12 cellular contexts compared by ENCODE assay signal in genomic region chr1:46605242-46605641, GRCh38. TPM values are rescaled to one million over a fixed set of nuclear protein-coding genes. Genes with fewer than 3 reads are reported as not detected.
DNase-seq lines count a peak whose midpoint lies in the region; ATAC-seq, FAIRE-seq and TF ChIP-seq lines count a peak whose summit lies in the region.
"Had no signal": no experiment of that assay in that cellular context is flagged by ENCODE, and none has a peak within 500 bp of the region (broad histone marks: within the 10 kb centered on the region; RNA-seq: fewer than 3 reads in every experiment).

No MANE protein-coding gene starts in this region.

- in situ Hi-C loops in HepG2 (cut with HindIII; ENCODE audit: extremely low pct_ligation_motif_present, low pct_unique_long_range_greater_than_20kb) = no loop called here

- H3K4me1 Mint-ChIP-seq in activated B cell treated with CpG ODN at 0.5 μM for 24 hours (peaks cover 17% of the 10 kb centered on the region), endodermal cell (peaks cover 10% of the 10 kb centered on the region)

- FAIRE-seq in HepG2 (lab: Jason Lieb, UNC) = no peak

- no peaks in the 10 kb centered on the region for H4K20me1 ChIP-seq in HepG2 (ENCODE audit: insufficient read depth, low read length)

- no peaks in the 10 kb centered on the region for H3K9me3 ChIP-seq in HepG2 (ENCODE audit: low read length)
- no peaks in the 10 kb centered on the region for H3K9me3 ChIP-seq in right lobe of liver
- no peaks in the 10 kb centered on the region for H3K9me3 ChIP-seq in endodermal cell (ENCODE audit: control insufficient read depth, low read length)
- H3K9me3 ChIP-seq: spleen had no signal

- CTCF ChIA-PET in HepG2 (lab: Yijun Ruan, JAX; ENCODE audit: low intra/inter-chr PET ratio, low total read pairs) = no interaction called here
- CTCF ChIA-PET in activated B cell treated with CpG ODN at 0.5 μM for 24 hours (lab: Charles Lee) = no interaction called here

- intact Hi-C loops in HepG2 (cut with micrococcal nuclease; ENCODE audit: unreplicated experiment) (no loop called here), right lobe of liver (cut with DNase I) (no loop called here), activated B cell treated with CpG ODN at 0.5 μM for 24 hours (cut with micrococcal nuclease) (loop anchor here (2.0 kb wide), 1 partner anchor 358 kb away; the partner anchor contains the start of gene RAD54L)

- H2AFZ ChIP-seq in HepG2 (ENCODE audit: low read length) = no peak overlapping the region

- H3K9ac ChIP-seq in HepG2 (ENCODE audit: insufficient read depth, low read depth, low read length) = 0 out of 2 replicates have a peak overlapping the region, but pooled peaks have one; percentile 48
- no peak overlapping the region for H3K9ac ChIP-seq in endodermal cell (ENCODE audit: extremely low read depth, low read length, poor library complexity, severe bottlenecking)

- H3K27me3 ChIP-seq in HepG2 (ENCODE audit: control insufficient read depth in 1 of 2, insufficient read depth in 2 of 2, low read length in 2 of 2) (no peaks in the 10 kb centered on the region), right lobe of liver (no peaks in the 10 kb centered on the region), endodermal cell (ENCODE audit: control insufficient read depth, insufficient read depth, low read length, poor library complexity, severe bottlenecking) (no peaks in the 10 kb centered on the region)
- H3K27me3 ChIP-seq: spleen had no signal

- no peak for TF ChIP-seq EP300 in HepG2 (IDR thresholded peaks at IDR 0.05; ENCODE audit: low read depth in 2 of 2, low read length in 2 of 2)
- no peak for TF ChIP-seq EP300 in HepG2 (CRISPR knock-in tag; IDR thresholded peaks at IDR 0.05; ENCODE audit: borderline replicate concordance)

- H3K27me3 Mint-ChIP-seq in activated B cell treated with CpG ODN at 0.5 μM for 24 hours (no peaks in the 10 kb centered on the region), endodermal cell (ENCODE audit: insufficient read depth) (peaks cover 5% of the 10 kb centered on the region)

- no peak overlapping the region for H3K27ac ChIP-seq in HepG2 (ENCODE audit: extremely low read length, insufficient read depth, low read length)
- H3K27ac ChIP-seq in right lobe of liver = no peak overlapping the region
- H3K27ac ChIP-seq in endodermal cell (ENCODE audit: low read depth, low read length) = no peak overlapping the region

- WGBS in HepG2 (ENCODE audit: low lambda C conversion rate) = 100% methylated on average over 1 of the region's 2 CpGs
- WGBS in right lobe of liver (ENCODE audit: insufficient coverage, low coverage, low lambda C conversion rate, missing lambda C conversion rate) = 50% methylated on average over 2 of the region's 2 CpGs
- 90 to 93% methylated on average over 2 of the region's 2 CpGs for WGBS in endodermal cell (ENCODE audit: insufficient coverage in 1 of 2, insufficient read length in 1 of 2), 2 experiments

- TF ChIP-seq CTCF in HepG2 (CRISPR knock-in tag; IDR thresholded peaks at IDR 0.05) = no peak
- no peak for TF ChIP-seq CTCF in right lobe of liver (IDR thresholded peaks at IDR 0.05)
- TF ChIP-seq CTCF in activated B cell treated with CpG ODN at 0.5 μM for 24 hours (IDR thresholded peaks at IDR 0.05) = no peak
- no peak for TF ChIP-seq CTCF in endodermal cell (conservative IDR thresholded peaks at IDR 0.05)

- TF ChIP-seq POLR2A in HepG2 (IDR thresholded peaks at IDR 0.05; ENCODE audit: insufficient read depth in 1 of 2, low read depth in 2 of 2, low read length in 2 of 2) (no peak), right lobe of liver (IDR thresholded peaks at IDR 0.05) (no peak)

- H3K4me1 ChIP-seq in HepG2 (ENCODE audit: insufficient read depth, low read length) = peaks cover 40% of the 10 kb centered on the region
- H3K4me1 ChIP-seq in right lobe of liver = peaks cover 0 to 14% (median 2%) of the 10 kb centered on the region in 4 donors
- no peaks in the 10 kb centered on the region for H3K4me1 ChIP-seq in endodermal cell (ENCODE audit: control insufficient read depth, insufficient read depth, low read length)

- H3K27ac Mint-ChIP-seq in activated B cell treated with CpG ODN at 0.5 μM for 24 hours (no peak overlapping the region), endodermal cell (no peak overlapping the region)

- peak overlapping the region in 1 of 3 experiments; percentile 91; a peak in 1 of 6 replicates for H3K4me3 ChIP-seq in HepG2 (replicated peaks in 1 of 3; ENCODE audit: insufficient read depth in 1 of 3, low read depth in 2 of 3, low read length in 3 of 3)
- no peak overlapping the region for H3K4me3 ChIP-seq in right lobe of liver
- H3K4me3 ChIP-seq in endodermal cell (ENCODE audit: low read length) = no peak overlapping the region

- H3K36me3 ChIP-seq in HepG2 (replicated peaks in 1 of 2; ENCODE audit: control insufficient read depth in 1 of 2, insufficient read depth in 2 of 2, low read length in 2 of 2) (peaks cover 0 to 4% of the 10 kb centered on the region in 2 experiments; a peak in 1 of 5 replicates), right lobe of liver (peaks cover 0 to 9% (median 4%) of the 10 kb centered on the region in 4 donors), endodermal cell (ENCODE audit: control insufficient read depth, insufficient read depth, low read length) (no peaks in the 10 kb centered on the region)

- TF ChIP-seq RAD21 in HepG2 (CRISPR knock-in tag; IDR thresholded peaks at IDR 0.05) = no peak

- H3K4me3 Mint-ChIP-seq in activated B cell treated with CpG ODN at 0.5 μM for 24 hours (peak overlapping the region; percentile 95), endodermal cell (peak overlapping the region; percentile 82)

- H3K79me2 ChIP-seq in HepG2 (ENCODE audit: insufficient read depth, low read length) = peaks cover 7% of the 10 kb centered on the region

- DNase-seq in HepG2 (ENCODE audit: low spot score) (no peak), right lobe of liver (no peak), activated B cell treated with CpG ODN at 0.5 μM for 24 hours (no peak), endodermal cell (no peak), nucleus accumbens (lab: John Stamatoyannopoulos, UW) (no peak), ecto neural progenitor cell (ENCODE audit: low spot score) (no peak)
- DNase-seq in stimulated activated CD4-positive, alpha-beta T cell treated with anti-CD3 and anti-CD28 coated beads, Interleukin-4, amount 100 ng/mL, for 4 hours = no peak
- DNase-seq: spleen; stimulated activated CD8-positive, alpha-beta memory T cell treated with anti-CD3 and anti-CD28 coated beads, Interleukin-4, amount 100 ng/mL, for 48 hours had no signal

- BruUV-seq in HepG2 (replicated peaks; lab: Mats Ljungman, UMichigan) = no TSS peak

- ATAC-seq in HepG2 (no peak), right lobe of liver (no peak), activated B cell treated with CpG ODN at 0.5 μM for 24 hours (ENCODE audit: low read depth) (no peak), HG02588 (IDR thresholded peaks at IDR 0.05; ENCODE audit: unreplicated experiment) (no peak)

- POLR2A ChIA-PET in HepG2 (lab: Yijun Ruan, JAX) (interaction anchor here (2.2 to 4.3 kb wide), 2 partner anchors 11 to 18 kb away, joined by 9 to 79 read pairs; partner anchors contain the start of gene MOB3C), activated B cell treated with CpG ODN at 0.5 μM for 24 hours (lab: Charles Lee) (interaction anchor here (6.5 kb wide), 1 partner anchor 10 kb away, joined by 108 read pairs; the partner anchor contains the start of gene MOB3C)

- H3K4me2 ChIP-seq in HepG2 (ENCODE audit: low read depth, low read length) = peak overlapping the region; percentile 81

- H3K9me3 Mint-ChIP-seq in activated B cell treated with CpG ODN at 0.5 μM for 24 hours (no peaks in the 10 kb centered on the region), endodermal cell (no peaks in the 10 kb centered on the region)

- H3K36me3 Mint-ChIP-seq in activated B cell treated with CpG ODN at 0.5 μM for 24 hours (ENCODE audit: low read depth) = peaks cover 31% of the 10 kb centered on the region
- peaks cover 4% of the 10 kb centered on the region for H3K36me3 Mint-ChIP-seq in endodermal cell (ENCODE audit: low read depth)

RNA-seq across cellular contexts. Expression of gene MKNK1, which starts 1.2 kb away (rescaled TPM):
- total RNA-seq in HepG2 (2016; rRNA removed; fragmentation: Illumina TruSeq; extraction: Trizol) = 14.7 and 18.5 TPM in 2 replicates
- 10.5 and 13.8 TPM in 2 replicates for total RNA-seq in HepG2 (2016; cell fraction: cytosol; rRNA removed; fragmentation: Illumina TruSeq; extraction: Trizol; ENCODE audit: low read depth)
- 14.4 and 19.1 TPM in 2 replicates for total RNA-seq in HepG2 (2016; cell fraction: insoluble cytoplasmic fraction; rRNA removed; fragmentation: Illumina TruSeq; extraction: Trizol)
- total RNA-seq in HepG2 (2016; cell fraction: membrane; rRNA removed; fragmentation: Illumina TruSeq; extraction: Trizol) = 13.7 and 15.8 TPM in 2 replicates
- 21.2 and 21.4 TPM in 2 replicates for total RNA-seq in HepG2 (2016; cell fraction: nucleus; rRNA removed; fragmentation: Illumina TruSeq; extraction: Trizol)
- 24.1 and 25.6 TPM in 2 replicates for polyA plus RNA-seq in HepG2 (2011; rRNA removed)
- polyA plus RNA-seq in HepG2 (2011; cell fraction: cytosol; rRNA removed) = 16.8 and 17.9 TPM in 2 replicates
- 84.8 and 85.6 TPM in 2 replicates for polyA plus RNA-seq in HepG2 (2011; cell fraction: nucleus; rRNA removed)
- 16.8 and 18.6 TPM in 2 replicates for polyA plus RNA-seq in HepG2 (2012)
- 16.7 and 21.4 TPM in 2 replicates for polyA plus RNA-seq in HepG2 (2016; cell fraction: cytosol; fragmentation: Illumina TruSeq; extraction: Trizol; ENCODE audit: low read depth)
- polyA plus RNA-seq in HepG2 (2016; cell fraction: insoluble cytoplasmic fraction; fragmentation: Illumina TruSeq; extraction: Trizol; ENCODE audit: low read depth) = 20.0 and 23.4 TPM in 2 replicates
- polyA plus RNA-seq in HepG2 (2016; cell fraction: membrane; fragmentation: Illumina TruSeq; extraction: Trizol; ENCODE audit: low read depth) = 14.8 and 17.5 TPM in 2 replicates
- polyA plus RNA-seq in HepG2 (2016; cell fraction: nucleus; fragmentation: Illumina TruSeq; extraction: Trizol; ENCODE audit: insufficient read depth, low read depth) = 65.1 and 68.0 TPM in 2 replicates
- 29.1 and 38.2 TPM in 2 replicates for polyA minus RNA-seq in HepG2 (2011; rRNA and poly(A)+ RNA removed; ENCODE audit: low replicate concordance)
- polyA minus RNA-seq in HepG2 (2011; cell fraction: cytosol; rRNA and poly(A)+ RNA removed) = 10.8 and 13.0 TPM in 2 replicates
- polyA minus RNA-seq in HepG2 (2011; cell fraction: nucleus; rRNA and poly(A)+ RNA removed) = 36.7 and 41.2 TPM in 2 replicates
- total RNA-seq in right lobe of liver = 10 to 100 TPM; 17.5 to 27.2 (median 20.8) TPM
- total RNA-seq in activated B cell treated with CpG ODN at 0.5 μM for 24 hours = 42.3 and 45.0 TPM in 2 replicates
- total RNA-seq in endodermal cell = 10 to 100 TPM; 19.9 to 28.5 TPM
- polyA plus RNA-seq in endodermal cell (2013, experiment 1 of 2) = 22.8 TPM
- polyA plus RNA-seq in endodermal cell (2013, experiment 2 of 2) = 22.0 TPM

RNA-seq across cellular contexts. Expression of gene MOB3C, which starts 11.4 kb away (rescaled TPM):
- 3.1 and 3.5 TPM in 2 replicates for total RNA-seq in HepG2 (2016; rRNA removed; fragmentation: Illumina TruSeq; extraction: Trizol)
- total RNA-seq in HepG2 (2016; cell fraction: cytosol; rRNA removed; fragmentation: Illumina TruSeq; extraction: Trizol; ENCODE audit: low read depth) = 0.79 and 1.5 TPM in 2 replicates
- total RNA-seq in HepG2 (2016; cell fraction: insoluble cytoplasmic fraction; rRNA removed; fragmentation: Illumina TruSeq; extraction: Trizol) = 3.4 and 3.8 TPM in 2 replicates
- total RNA-seq in HepG2 (2016; cell fraction: membrane; rRNA removed; fragmentation: Illumina TruSeq; extraction: Trizol) = 3.4 and 3.6 TPM in 2 replicates
- total RNA-seq in HepG2 (2016; cell fraction: nucleus; rRNA removed; fragmentation: Illumina TruSeq; extraction: Trizol) = 2.9 TPM in 2 replicates
- 4.1 and 6.8 TPM in 2 replicates for polyA plus RNA-seq in HepG2 (2011; rRNA removed)
- 3.7 and 4.9 TPM in 2 replicates for polyA plus RNA-seq in HepG2 (2011; cell fraction: cytosol; rRNA removed)
- 10.1 and 10.6 TPM in 2 replicates for polyA plus RNA-seq in HepG2 (2011; cell fraction: nucleus; rRNA removed)
- polyA plus RNA-seq in HepG2 (2012) = 2.3 and 2.7 TPM in 2 replicates
- 1.1 TPM in 2 replicates for polyA plus RNA-seq in HepG2 (2016; cell fraction: cytosol; fragmentation: Illumina TruSeq; extraction: Trizol; ENCODE audit: low read depth)
- polyA plus RNA-seq in HepG2 (2016; cell fraction: insoluble cytoplasmic fraction; fragmentation: Illumina TruSeq; extraction: Trizol; ENCODE audit: low read depth) = 2.9 and 3.1 TPM in 2 replicates
- 2.2 and 2.4 TPM in 2 replicates for polyA plus RNA-seq in HepG2 (2016; cell fraction: membrane; fragmentation: Illumina TruSeq; extraction: Trizol; ENCODE audit: low read depth)
- polyA plus RNA-seq in HepG2 (2016; cell fraction: nucleus; fragmentation: Illumina TruSeq; extraction: Trizol; ENCODE audit: insufficient read depth, low read depth) = 3.5 and 4.0 TPM in 2 replicates
- 6.7 and 10.0 TPM in 2 replicates for polyA minus RNA-seq in HepG2 (2011; rRNA and poly(A)+ RNA removed; ENCODE audit: low replicate concordance)
- polyA minus RNA-seq in HepG2 (2011; cell fraction: cytosol; rRNA and poly(A)+ RNA removed) = 1.6 and 1.7 TPM in 2 replicates
- polyA minus RNA-seq in HepG2 (2011; cell fraction: nucleus; rRNA and poly(A)+ RNA removed) = 5.7 and 7.6 TPM in 2 replicates
- total RNA-seq in right lobe of liver = 1 to 10 TPM; 2.6 to 6.3 (median 5.7) TPM
- 9.7 and 10.7 TPM in 2 replicates for total RNA-seq in activated B cell treated with CpG ODN at 0.5 μM for 24 hours
- total RNA-seq in endodermal cell = 1 to 10 TPM; 1.7 to 2.3 TPM
- 2.8 TPM for polyA plus RNA-seq in endodermal cell (2013, experiment 1 of 2)
- 2.6 TPM for polyA plus RNA-seq in endodermal cell (2013, experiment 2 of 2)

RNA-seq across cellular contexts. Expression of gene KNCN, which starts 53.8 kb away (rescaled TPM):
- total RNA-seq in HepG2 (2016; rRNA removed; fragmentation: Illumina TruSeq; extraction: Trizol) (not detected in 2 replicates), right lobe of liver (not detected), activated B cell treated with CpG ODN at 0.5 μM for 24 hours (not detected in 2 replicates), endodermal cell (not detected)
- total RNA-seq in HepG2 (2016; cell fraction: cytosol; rRNA removed; fragmentation: Illumina TruSeq; extraction: Trizol; ENCODE audit: low read depth) = not detected in 2 replicates
- not detected in 2 replicates for total RNA-seq in HepG2 (2016; cell fraction: insoluble cytoplasmic fraction; rRNA removed; fragmentation: Illumina TruSeq; extraction: Trizol)
- total RNA-seq in HepG2 (2016; cell fraction: membrane; rRNA removed; fragmentation: Illumina TruSeq; extraction: Trizol) = not detected in 2 replicates
- total RNA-seq in HepG2 (2016; cell fraction: nucleus; rRNA removed; fragmentation: Illumina TruSeq; extraction: Trizol) = not detected in 2 replicates
- not detected in 2 replicates for polyA plus RNA-seq in HepG2 (2011; rRNA removed)
- polyA plus RNA-seq in HepG2 (2011; cell fraction: cytosol; rRNA removed) = not detected in 2 replicates
- not detected in 2 replicates for polyA plus RNA-seq in HepG2 (2011; cell fraction: nucleus; rRNA removed)
- not detected in 2 replicates for polyA plus RNA-seq in HepG2 (2012)
- not detected in 2 replicates for polyA plus RNA-seq in HepG2 (2016; cell fraction: cytosol; fragmentation: Illumina TruSeq; extraction: Trizol; ENCODE audit: low read depth)
- polyA plus RNA-seq in HepG2 (2016; cell fraction: insoluble cytoplasmic fraction; fragmentation: Illumina TruSeq; extraction: Trizol; ENCODE audit: low read depth) = not detected in 2 replicates
- polyA plus RNA-seq in HepG2 (2016; cell fraction: membrane; fragmentation: Illumina TruSeq; extraction: Trizol; ENCODE audit: low read depth) = not detected in 2 replicates
- polyA plus RNA-seq in HepG2 (2016; cell fraction: nucleus; fragmentation: Illumina TruSeq; extraction: Trizol; ENCODE audit: insufficient read depth, low read depth) = not detected in 2 replicates
- not detected in 2 replicates for polyA minus RNA-seq in HepG2 (2011; rRNA and poly(A)+ RNA removed; ENCODE audit: low replicate concordance)
- not detected in 2 replicates for polyA minus RNA-seq in HepG2 (2011; cell fraction: cytosol; rRNA and poly(A)+ RNA removed)
- not detected in 2 replicates for polyA minus RNA-seq in HepG2 (2011; cell fraction: nucleus; rRNA and poly(A)+ RNA removed)
- 0.18 TPM for polyA plus RNA-seq in endodermal cell (2013, experiment 1 of 2)
- not detected for polyA plus RNA-seq in endodermal cell (2013, experiment 2 of 2)
- total RNA-seq: M059J, spleen had no signal
- polyA plus RNA-seq: BJ, spleen had no signal
